Comparison of ENCODE assay signal across 14 cellular contexts in the genomic region with DNA sequence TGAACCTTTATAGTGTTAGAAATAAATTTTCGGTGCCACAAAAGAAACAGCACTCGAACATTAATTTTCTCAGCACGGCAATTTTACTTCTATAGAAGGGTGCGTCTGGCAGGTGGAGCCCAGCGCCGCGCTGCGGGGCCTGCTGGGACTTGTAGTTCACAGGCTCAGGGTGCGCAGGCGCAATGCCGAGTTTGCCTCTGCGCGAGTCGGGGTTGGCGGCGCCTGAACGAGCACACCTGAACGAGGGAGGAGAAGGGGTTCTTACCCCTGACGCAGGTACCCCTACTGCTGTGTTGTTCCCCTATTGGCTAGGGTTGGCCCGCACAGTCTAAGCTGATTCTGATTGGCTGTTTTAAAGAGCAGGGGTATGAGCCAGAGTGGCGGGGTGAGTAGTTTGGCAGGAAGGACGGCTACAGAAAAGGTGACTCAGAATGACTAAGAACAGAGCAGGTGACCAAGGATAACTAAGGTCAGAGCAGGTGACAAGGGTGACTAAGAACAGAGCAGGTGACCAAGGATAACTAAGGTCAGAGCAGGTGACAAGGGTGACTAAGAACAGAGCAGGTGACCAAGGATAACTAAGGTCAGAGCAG. TPM values are rescaled to one million over a fixed set of nuclear protein-coding genes. Genes with fewer than 3 reads are reported as not detected.
A peak's percentile ranks its signal among the peaks of the same experiment; 100 is the strongest.
DNase-seq lines count a peak whose midpoint lies in the region; ATAC-seq, FAIRE-seq and TF ChIP-seq lines count a peak whose summit lies in the region.
"Not testable (repeated sequence)": the region's sequence is repeated elsewhere in the genome, so short reads cannot be mapped to it uniquely, and the experiment has no call there.
"Had no signal": no experiment of that assay in that cellular context is flagged by ENCODE, and none has a peak within 500 bp of the region (broad histone marks: within the 10 kb centered on the region; RNA-seq: fewer than 3 reads in every experiment).

No MANE protein-coding gene starts in this region.

- CTCF ChIA-PET in Caco-2 (lab: Charles Lee); HCT116 (lab: Charles Lee): not testable (repeated sequence)

- intact Hi-C loops in Caco-2 (cut with micrococcal nuclease; ENCODE audit: unreplicated experiment); HCT116 (cut with micrococcal nuclease): not testable (repeated sequence)

- H3K4me2 ChIP-seq in HCT116 (ENCODE audit: low read length) (peak overlapping the region; percentile 31), hepatocyte (peak overlapping the region; percentile 61)
- H3K4me2 ChIP-seq in neural cell (ENCODE audit: low read length): not testable (repeated sequence)

- H3K9me2 ChIP-seq in HCT116 (ENCODE audit: insufficient read depth); hepatocyte (replicated peaks; ENCODE audit: insufficient read depth); neural cell (ENCODE audit: insufficient read depth, low read length): not testable (repeated sequence)

- TF ChIP-seq EP300 in neural cell (conservative IDR thresholded peaks at IDR 0.05; ENCODE audit: poor library complexity, severe bottlenecking): not testable (repeated sequence)

- not testable (repeated sequence) for TF ChIP-seq RAD21 in HCT116 (IDR thresholded peaks at IDR 0.05; ENCODE audit: low read depth); neural cell (conservative IDR thresholded peaks at IDR 0.05)

- H3F3A ChIP-seq in neural cell (ENCODE audit: insufficient read depth, low read length, poor library complexity, severe bottlenecking): not testable (repeated sequence)

- RAD21 ChIA-PET in HCT116 (lab: Charles Lee; ENCODE audit: low non-redundant PET in 1 of 2, low total read pairs in 2 of 2, uncharacterized antibody in 2 of 2, unreplicated experiment in 2 of 2): not testable (repeated sequence)

- H3K9me3 ChIP-seq in Caco-2; HCT116 (ENCODE audit: control insufficient read depth in 1 of 2, insufficient read depth in 1 of 2, low read depth in 1 of 2, low read length in 2 of 2); hepatocyte (ENCODE audit: low read depth); neural cell (ENCODE audit: low read length): not testable (repeated sequence)

- H3K9me3 Mint-ChIP-seq in Caco-2 (ENCODE audit: unreplicated experiment); activated T-cell treated with anti-CD3 and anti-CD28 coated beads, Interleukin-2, amount 50 U/mL, for 24 hours; stimulated activated memory B cell treated with anti-CD40 and anti-IgM and Interleukin-4, amounts not matched to agents 10 μg/mL and 1 μg/mL and 100 μg/mL, for 72 hours: not testable (repeated sequence)

- H3K27me3 Mint-ChIP-seq in Caco-2 (ENCODE audit: insufficient read depth, unreplicated experiment); activated T-cell treated with anti-CD3 and anti-CD28 coated beads, Interleukin-2, amount 50 U/mL, for 24 hours; stimulated activated memory B cell treated with anti-CD40 and anti-IgM and Interleukin-4, amounts not matched to agents 10 μg/mL and 1 μg/mL and 100 μg/mL, for 72 hours: not testable (repeated sequence)

- not testable (repeated sequence) for H4K20me1 ChIP-seq in HCT116 (ENCODE audit: insufficient read depth); hepatocyte (ENCODE audit: insufficient read depth, poor library complexity, severe bottlenecking); neural cell (ENCODE audit: insufficient read depth)

- WGBS in hepatocyte (ENCODE audit: low lambda C conversion rate, missing lambda C conversion rate): 29% methylated on average over 22 of the region's 22 CpGs

- TF ChIP-seq CTCF in Caco-2 (IDR thresholded peaks at IDR 0.05; ENCODE audit: insufficient read depth in 1 of 2, low read depth in 1 of 2, low read length in 1 of 2, severe bottlenecking in 1 of 2, unreplicated experiment in 1 of 2); HCT116 (IDR thresholded peaks at IDR 0.05 in 2 of 3, conservative IDR thresholded peaks at IDR 0.05 in 1 of 3; ENCODE audit: borderline replicate concordance in 1 of 3, insufficient read depth in 1 of 3, low read depth in 2 of 3, low read length in 2 of 3); hepatocyte (IDR thresholded peaks at IDR 0.05; ENCODE audit: poor library complexity); neural cell (IDR thresholded peaks at IDR 0.05; ENCODE audit: poor library complexity, severe bottlenecking): not testable (repeated sequence)

- POLR2A ChIA-PET in Caco-2 (lab: Charles Lee); HCT116 (lab: Charles Lee): not testable (repeated sequence)

- H3K4me1 ChIP-seq in Caco-2 (peaks cover 17% of the 10 kb centered on the region), HCT116 (ENCODE audit: control insufficient read depth in 1 of 2, insufficient read depth in 2 of 2, low read length in 2 of 2) (peaks cover 6 to 18% of the 10 kb centered on the region in 2 experiments)
- H3K4me1 ChIP-seq in hepatocyte (ENCODE audit: insufficient read depth): not testable (repeated sequence)

- H3K27ac ChIP-seq in HCT116 (ENCODE audit: low read depth, low read length): peak overlapping the region; percentile 47; the same call in 1 of the 2 replicates
- peak overlapping the region; percentile 58 for H3K27ac ChIP-seq in hepatocyte
- not testable (repeated sequence) for H3K27ac ChIP-seq in neural cell (ENCODE audit: low read length)

- peaks cover 40% of the 10 kb centered on the region for H3K36me3 Mint-ChIP-seq in Caco-2 (ENCODE audit: insufficient read depth, unreplicated experiment)
- H3K36me3 Mint-ChIP-seq in activated T-cell treated with anti-CD3 and anti-CD28 coated beads, Interleukin-2, amount 50 U/mL, for 24 hours (ENCODE audit: low read depth): peaks cover 18% of the 10 kb centered on the region
- peaks cover 15% of the 10 kb centered on the region for H3K36me3 Mint-ChIP-seq in stimulated activated memory B cell treated with anti-CD40 and anti-IgM and Interleukin-4, amounts not matched to agents 10 μg/mL and 1 μg/mL and 100 μg/mL, for 72 hours

- not testable (repeated sequence) for H3K4me3 ChIP-seq in Caco-2 (ENCODE audit: low read depth, low read length); HCT116 (replicated peaks in 1 of 2; ENCODE audit: low read depth in 1 of 2, low read length in 2 of 2); hepatocyte
- peak overlapping the region; percentile 52 for H3K4me3 ChIP-seq in neural cell (ENCODE audit: low read length)

- peak overlapping the region; percentile 85 for H3K27ac Mint-ChIP-seq in Caco-2 (ENCODE audit: unreplicated experiment)
- H3K27ac Mint-ChIP-seq in activated T-cell treated with anti-CD3 and anti-CD28 coated beads, Interleukin-2, amount 50 U/mL, for 24 hours: peak overlapping the region; percentile 44
- H3K27ac Mint-ChIP-seq in stimulated activated memory B cell treated with anti-CD40 and anti-IgM and Interleukin-4, amounts not matched to agents 10 μg/mL and 1 μg/mL and 100 μg/mL, for 72 hours: peak overlapping the region; percentile 66

- H3K4me3 Mint-ChIP-seq in Caco-2 (ENCODE audit: unreplicated experiment); activated T-cell treated with anti-CD3 and anti-CD28 coated beads, Interleukin-2, amount 50 U/mL, for 24 hours; stimulated activated memory B cell treated with anti-CD40 and anti-IgM and Interleukin-4, amounts not matched to agents 10 μg/mL and 1 μg/mL and 100 μg/mL, for 72 hours: not testable (repeated sequence)

- not testable (repeated sequence) for BruUV-seq in Caco-2 (replicated peaks; lab: Mats Ljungman, UMichigan); HCT116 (replicated peaks; lab: Mats Ljungman, UMichigan)

- H3K27me3 ChIP-seq in Caco-2 (replicated peaks; ENCODE audit: control insufficient read depth, insufficient read depth, low read length); HCT116 (ENCODE audit: insufficient read depth, low read length); hepatocyte; neural cell (ENCODE audit: insufficient read depth, low read depth, low read length): not testable (repeated sequence)

- H2AFZ ChIP-seq in HCT116 (ENCODE audit: low read depth, low read length, poor library complexity, severe bottlenecking); neural cell (ENCODE audit: low read depth, low read length): not testable (repeated sequence)
- H2AFZ ChIP-seq in hepatocyte: peak overlapping the region; percentile 29

- DNase-seq in Caco-2; activated T-cell treated with anti-CD3 and anti-CD28 coated beads, Interleukin-2, amount 50 U/mL, for 24 hours: not testable (repeated sequence)
- DNase-seq in HCT116 (ENCODE audit: low read depth, low spot score) (peak; percentile 50), RCC 7860 (ENCODE audit: low spot score) (peak; percentile 4), ecto neural progenitor cell (ENCODE audit: low spot score) (peak; percentile 74), hepatocyte (ENCODE audit: low spot score) (peak; percentile 90)

- not testable (repeated sequence) for H3K36me3 ChIP-seq in Caco-2 (ENCODE audit: control insufficient read depth, insufficient read depth, low read length); HCT116 (ENCODE audit: control insufficient read depth in 1 of 2, insufficient read depth in 2 of 2, low read length in 2 of 2); hepatocyte (replicated peaks; ENCODE audit: insufficient read depth, low read depth); neural cell (ENCODE audit: insufficient read depth, low read length)

- ATAC-seq in HCT116; stimulated activated memory B cell treated with anti-CD40 and anti-IgM and Interleukin-4, amounts not matched to agents 10 μg/mL and 1 μg/mL and 100 μg/mL, for 72 hours: not testable (repeated sequence)

- not testable (repeated sequence) for H3K4me1 Mint-ChIP-seq in Caco-2 (ENCODE audit: low read depth, unreplicated experiment)
- H3K4me1 Mint-ChIP-seq in activated T-cell treated with anti-CD3 and anti-CD28 coated beads, Interleukin-2, amount 50 U/mL, for 24 hours (ENCODE audit: low read depth): peaks cover 10% of the 10 kb centered on the region
- peaks cover 23% of the 10 kb centered on the region for H3K4me1 Mint-ChIP-seq in stimulated activated memory B cell treated with anti-CD40 and anti-IgM and Interleukin-4, amounts not matched to agents 10 μg/mL and 1 μg/mL and 100 μg/mL, for 72 hours

- not testable (repeated sequence) for FAIRE-seq in RCC 7860 (lab: Jason Lieb, UNC)

- not testable (repeated sequence) for H3K9ac ChIP-seq in HCT116 (ENCODE audit: low read length); neural cell (ENCODE audit: low read length)

- TF ChIP-seq POLR2A in HCT116 (IDR thresholded peaks at IDR 0.05; ENCODE audit: borderline replicate concordance, extremely low read depth, insufficient read depth, insufficient read length): not testable (repeated sequence)

- not testable (repeated sequence) for H3K79me2 ChIP-seq in HCT116 (ENCODE audit: insufficient read depth, low read length); neural cell (replicated peaks; ENCODE audit: insufficient read depth, low read length)
- H3K79me2 ChIP-seq in hepatocyte: peaks cover 22% of the 10 kb centered on the region

RNA-seq across cellular contexts. Expression of a gene that starts 2.3 kb away (rescaled TPM):
- total RNA-seq in Caco-2 (2022): 3.6 and 3.7 TPM in 2 replicates
- 4.0 TPM for total RNA-seq in HCT116 (2021; ENCODE audit: unreplicated experiment)
- polyA plus RNA-seq in HCT116 (2012): 1.8 and 2.4 TPM in 2 replicates
- total RNA-seq in hepatocyte: 4.0 and 5.3 TPM in 2 replicates
- polyA plus RNA-seq in hepatocyte: 5.0 and 5.5 TPM in 2 replicates
- 22.5 and 24.0 TPM in 2 replicates for polyA plus RNA-seq in neural cell
- polyA minus RNA-seq in neural cell: 38.7 and 40.2 TPM in 2 replicates

RNA-seq across cellular contexts. Expression of a gene that starts 23.9 kb away (rescaled TPM):
- 4.7 and 6.2 TPM in 2 replicates for total RNA-seq in Caco-2 (2022)
- total RNA-seq in HCT116 (2021; ENCODE audit: unreplicated experiment): 4.5 TPM
- polyA plus RNA-seq in HCT116 (2012): 1.2 and 2.1 TPM in 2 replicates
- total RNA-seq in hepatocyte: 6.4 and 7.4 TPM in 2 replicates
- polyA plus RNA-seq in hepatocyte: 2.7 and 3.0 TPM in 2 replicates
- 6.5 and 8.6 TPM in 2 replicates for polyA plus RNA-seq in neural cell
- 45.3 and 51.1 TPM in 2 replicates for polyA minus RNA-seq in neural cell

RNA-seq across cellular contexts. Expression of a gene that starts 32.0 kb away (rescaled TPM):
- total RNA-seq in Caco-2 (2022): 118 and 119 TPM in 2 replicates
- 201 TPM for total RNA-seq in HCT116 (2021; ENCODE audit: unreplicated experiment)
- 208 and 220 TPM in 2 replicates for polyA plus RNA-seq in HCT116 (2012)
- total RNA-seq in hepatocyte: 49.4 and 64.3 TPM in 2 replicates
- polyA plus RNA-seq in hepatocyte: 56.8 and 61.4 TPM in 2 replicates
- polyA plus RNA-seq in neural cell: 102 and 113 TPM in 2 replicates
- 50.6 and 70.4 TPM in 2 replicates for polyA minus RNA-seq in neural cell

RNA-seq across cellular contexts. Expression of a gene that starts 34.3 kb away (rescaled TPM):
- total RNA-seq in Caco-2 (2022) (90.1 TPM in 2 replicates), HCT116 (2021; ENCODE audit: unreplicated experiment) (109 TPM), hepatocyte (33.4 and 37.4 TPM in 2 replicates)
- polyA plus RNA-seq in HCT116 (2012): 87.8 and 92.7 TPM in 2 replicates
- polyA plus RNA-seq in hepatocyte (62.8 and 65.8 TPM in 2 replicates), neural cell (80.6 and 93.4 TPM in 2 replicates)
- polyA minus RNA-seq in neural cell: 78.4 and 84.2 TPM in 2 replicates

RNA-seq across cellular contexts. Expression of a gene that starts 49.8 kb away (rescaled TPM):
- 0.57 and 0.93 TPM in 2 replicates for total RNA-seq in Caco-2 (2022)
- not detected for total RNA-seq in HCT116 (2021; ENCODE audit: unreplicated experiment)
- 0.03 TPM in 1 of 2 replicates, not detected in the other for polyA plus RNA-seq in HCT116 (2012)
- 0.03 TPM in 1 of 2 replicates, not detected in the other for total RNA-seq in hepatocyte
- not detected in 2 replicates for polyA plus RNA-seq in hepatocyte
- polyA plus RNA-seq in neural cell: 0.14 and 0.28 TPM in 2 replicates
- polyA minus RNA-seq in neural cell: not detected in 2 replicates
- total RNA-seq: activated CD8-positive, alpha-beta memory T cell treated with anti-CD3 and anti-CD28 coated beads, Interleukin-2, amount 10 ng/mL, durations not matched to agents 7 days and 5 days; left lobe of liver; progenitor cell of endocrine pancreas; subcutaneous adipose tissue; upper lobe of left lung had no signal
- polyA plus RNA-seq: AG04450 had no signal
